8 cellular contexts compared by ENCODE assay signal in genomic region chr18:47930844-47931706, GRCh38. TPM values are rescaled to one million over a fixed set of nuclear protein-coding genes. Genes with fewer than 3 reads are reported as not detected.
A peak's percentile ranks its signal among the peaks of the same experiment; 100 is the strongest.
DNase-seq lines count a peak whose midpoint lies in the region; ATAC-seq, FAIRE-seq and TF ChIP-seq lines count a peak whose summit lies in the region.

No MANE protein-coding gene starts in this region.

- no peak for FAIRE-seq in small intestine (lab: Jason Lieb, UNC)

- 1% methylated on average over 80 to 122 of the region's 122 CpGs for WGBS in small intestine, 3 donors

- TF ChIP-seq POLR2A in breast epithelium (IDR thresholded peaks at IDR 0.05), result peak; percentile 80

- peaks cover 22% of the 10 kb centered on the region; the same call in 1 of the 2 replicates for H3K27me3 ChIP-seq in ACC112 (ENCODE audit: insufficient read depth, low read length)
- H3K27me3 ChIP-seq in breast epithelium, result no peaks in the 10 kb centered on the region
- peaks cover 0 to 2% of the 10 kb centered on the region in 2 donors for H3K27me3 ChIP-seq in small intestine (ENCODE audit: control insufficient read depth in 2 of 2, insufficient read depth in 2 of 2, low read length in 2 of 2)

- H3K9me3 ChIP-seq in breast epithelium, result no peaks in the 10 kb centered on the region
- H3K9me3 ChIP-seq in small intestine (ENCODE audit: control insufficient read depth, low read depth), result no peaks in the 10 kb centered on the region

- peaks cover 37% of the 10 kb centered on the region for H3K79me2 ChIP-seq in ACC112 (ENCODE audit: control insufficient read depth, insufficient read depth, low read length, unreplicated experiment)

- H3K36me3 ChIP-seq in ACC112 (ENCODE audit: insufficient read depth, low read length), result no peaks in the 10 kb centered on the region
- H3K36me3 ChIP-seq in breast epithelium, result no peaks in the 10 kb centered on the region
- no peaks in the 10 kb centered on the region for H3K36me3 ChIP-seq in small intestine (ENCODE audit: control insufficient read depth in 2 of 2, insufficient read depth in 2 of 2, low read length in 2 of 2)

- intact Hi-C loops in breast epithelium (cut with DNase I; ENCODE audit: low total_unique reads), result no loop called here

- TF ChIP-seq CTCF in VCaP (conservative IDR thresholded peaks at IDR 0.05), result no peak
- no peak for TF ChIP-seq CTCF in breast epithelium (IDR thresholded peaks at IDR 0.05)

- H3K27ac ChIP-seq in ACC112 (ENCODE audit: low read depth, low read length) (peak overlapping the region; percentile 92), VCaP (peak overlapping the region; percentile 97), breast epithelium (peak overlapping the region; percentile 98 to 100), small intestine (ENCODE audit: low read depth in 1 of 2, low read length in 1 of 2) (peak overlapping the region; percentile 97 to 100)

- H2AFZ ChIP-seq in ACC112 (ENCODE audit: low read length, unreplicated experiment), result peak overlapping the region; percentile 71

- H3K4me1 ChIP-seq in ACC112 (ENCODE audit: control insufficient read depth, insufficient read depth, low read length, unreplicated experiment), result peaks cover 11% of the 10 kb centered on the region
- peaks cover 0 to 9% of the 10 kb centered on the region in 2 donors for H3K4me1 ChIP-seq in breast epithelium
- H3K4me1 ChIP-seq in small intestine (ENCODE audit: control insufficient read depth in 2 of 2, insufficient read depth in 1 of 2, low read depth in 1 of 2, low read length in 1 of 2), result peaks cover 2 to 5% of the 10 kb centered on the region in 2 donors

- H3K4me3 ChIP-seq in ACC112 (ENCODE audit: low read depth, low read length) (peak overlapping the region; percentile 89), breast epithelium (peak overlapping the region; percentile 66 to 99 (median 93)), small intestine (ENCODE audit: low read depth in 1 of 2, low read length in 2 of 2) (peak overlapping the region; percentile 82 to 85)

- ATAC-seq in GM18870 (IDR thresholded peaks at IDR 0.05; ENCODE audit: unreplicated experiment), result peak; percentile 70
- ATAC-seq in HG03108 (IDR thresholded peaks at IDR 0.05; ENCODE audit: unreplicated experiment), result peak; percentile 80

- peak; percentile 93 for DNase-seq in NCI-H2171 treated with DMSO at 0.1 percent for 48 hours (lab: John Stamatoyannopoulos, UW)
- DNase-seq in breast epithelium (ENCODE audit: low spot score in 2 of 2), result peak; percentile 95 to 97
- DNase-seq in iPS-NIHi11 (ENCODE audit: low spot score), result peak; percentile 94
- peak; percentile 98 for DNase-seq in small intestine

RNA-seq across cellular contexts. Expression of gene SMAD2, which starts 0.6 kb away (rescaled TPM):
- 100 to 1,000 TPM in 1 of 3 donors, 10 to 100 TPM in 2; 35.1 to 101 (median 73.6) TPM for total RNA-seq in breast epithelium
- polyA plus RNA-seq in small intestine, result 10 to 100 TPM; 22.4 to 36.4 (median 34.2) TPM

Comparison
In these comparisons a context has a peak if more than half of its experiments do, and no peak if none do; other contexts are left out.
1. Peak in every context shown above with its lines: DNase-seq, ATAC-seq, H3K4me3 ChIP-seq and H3K27ac ChIP-seq.